19 cellular contexts compared by ENCODE assay signal in genomic region chr1:172041102-172041501, GRCh38.
"Had no signal": no experiment of that assay in that cellular context is flagged by ENCODE, and none has a peak within 500 bp of the region (broad histone marks: within the 10 kb centered on the region; RNA-seq: fewer than 3 reads in every experiment).

No MANE protein-coding gene starts in this region.

- H3K27ac Mint-ChIP-seq: activated CD8-positive, alpha-beta T cell treated with anti-CD3 and anti-CD28 coated beads, Interleukin-2, amount 10 ng/mL, durations not matched to agents 7 days and 5 days; activated naive CD8-positive, alpha-beta T cell; activated T-cell treated with anti-CD3 and anti-CD28 coated beads, Interleukin-2, amount 50 U/mL, for 72 hours; brain; naive thymus-derived CD4-positive, alpha-beta T cell; stimulated activated naive B cell treated with anti-CD40 and anti-IgM and Interleukin-4, amounts not matched to agents 10 μg/mL and 1 μg/mL and 100 μg/mL, for 72 hours; T-helper 17 cell had no signal

- H3K36me3 ChIP-seq: vagina had no signal

- H3K4me3 Mint-ChIP-seq: activated CD8-positive, alpha-beta T cell treated with anti-CD3 and anti-CD28 coated beads, Interleukin-2, amount 10 ng/mL, durations not matched to agents 7 days and 5 days; activated naive CD8-positive, alpha-beta T cell; activated T-cell treated with anti-CD3 and anti-CD28 coated beads, Interleukin-2, amount 50 U/mL, for 72 hours; brain; central memory CD8-positive, alpha-beta T cell; naive thymus-derived CD4-positive, alpha-beta T cell; stimulated activated naive B cell treated with anti-CD40 and anti-IgM and Interleukin-4, amounts not matched to agents 10 μg/mL and 1 μg/mL and 100 μg/mL, for 72 hours; T-helper 17 cell had no signal

- H3K27ac ChIP-seq: gastrocnemius medialis, heart left ventricle, tibial nerve, vagina had no signal

- H3K27me3 ChIP-seq: gastrocnemius medialis, heart left ventricle, tibial nerve, vagina had no signal

- H3K4me1 ChIP-seq: gastrocnemius medialis, heart left ventricle, tibial nerve, vagina had no signal

- ATAC-seq: activated CD8-positive, alpha-beta T cell treated with anti-CD3 and anti-CD28 coated beads, Interleukin-2, amount 10 ng/mL, durations not matched to agents 7 days and 5 days; activated T-cell treated with anti-CD3 and anti-CD28 coated beads, Interleukin-2, amount 50 U/mL, for 72 hours; mucosa of descending colon; naive thymus-derived CD4-positive, alpha-beta T cell; stimulated activated naive B cell treated with anti-CD40 and anti-IgM and Interleukin-4, amounts not matched to agents 10 μg/mL and 1 μg/mL and 100 μg/mL, for 72 hours; T-helper 17 cell had no signal

- H3K4me3 ChIP-seq: gastrocnemius medialis, mucosa of descending colon, vagina had no signal

- DNase-seq: activated CD4-positive, alpha-beta T cell treated with anti-CD3 and anti-CD28 coated beads for 48 hours; activated CD8-positive, alpha-beta memory T cell treated with anti-CD3 and anti-CD28 coated beads, Interleukin-2, amount 50 U/mL, for 4 hours; activated CD8-positive, alpha-beta T cell treated with anti-CD3 and anti-CD28 coated beads, Interleukin-2, amount 10 ng/mL, durations not matched to agents 7 days and 5 days; activated gamma-delta T cell; activated T-cell treated with anti-CD3 and anti-CD28 coated beads, Interleukin-2, amount 50 U/mL, for 72 hours; cortex of kidney; effector CD4-positive, alpha-beta T cell; gastrocnemius medialis; heart left ventricle; naive thymus-derived CD4-positive, alpha-beta T cell; retina; stimulated activated naive B cell treated with anti-CD40 and anti-IgM and Interleukin-4, amounts not matched to agents 10 μg/mL and 1 μg/mL and 100 μg/mL, for 72 hours; T-helper 17 cell had no signal

- H3K9me3 ChIP-seq: gastrocnemius medialis, mucosa of descending colon, tibial nerve, vagina had no signal

- H3K27me3 Mint-ChIP-seq: activated naive CD8-positive, alpha-beta T cell; brain; central memory CD8-positive, alpha-beta T cell; stimulated activated naive B cell treated with anti-CD40 and anti-IgM and Interleukin-4, amounts not matched to agents 10 μg/mL and 1 μg/mL and 100 μg/mL, for 72 hours; T-helper 17 cell had no signal

- H3K4me1 Mint-ChIP-seq: stimulated activated naive B cell treated with anti-CD40 and anti-IgM and Interleukin-4, amounts not matched to agents 10 μg/mL and 1 μg/mL and 100 μg/mL, for 72 hours had no signal

- H3K9me3 Mint-ChIP-seq: brain had no signal
